In the genomic region with DNA sequence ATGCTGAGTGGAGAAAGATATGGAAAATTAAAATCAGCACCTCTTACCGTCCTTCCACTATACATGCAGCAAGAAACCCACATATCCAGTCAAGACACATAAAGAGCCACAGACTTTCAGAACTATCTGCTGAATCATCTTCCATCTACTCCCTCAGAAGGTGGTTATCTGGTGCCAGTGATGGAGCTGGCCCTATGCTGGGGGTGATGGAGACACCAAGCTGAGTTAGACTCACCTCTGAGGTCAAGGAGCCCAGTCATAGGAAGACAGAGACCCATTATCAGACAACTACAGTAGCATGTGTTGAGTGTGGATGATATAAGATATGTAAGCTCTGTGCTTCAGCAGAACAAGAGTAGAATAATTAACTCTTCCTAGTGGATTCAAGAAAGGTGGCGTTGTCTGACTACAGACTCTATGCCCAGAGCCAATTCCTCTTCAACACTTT, we compare ENCODE assay signal across 1 cellular context.
A peak's percentile ranks its signal among the peaks of the same experiment; 100 is the strongest.
TF ChIP-seq lines count a peak whose summit lies in the region.

No MANE protein-coding gene starts in this region.

TF ChIP-seq in K562, 482 proteins besides CTCF, POLR2A, EP300 and RAD21 (continued from another document and continues in another):
- TF ChIP-seq, protein P1, sequence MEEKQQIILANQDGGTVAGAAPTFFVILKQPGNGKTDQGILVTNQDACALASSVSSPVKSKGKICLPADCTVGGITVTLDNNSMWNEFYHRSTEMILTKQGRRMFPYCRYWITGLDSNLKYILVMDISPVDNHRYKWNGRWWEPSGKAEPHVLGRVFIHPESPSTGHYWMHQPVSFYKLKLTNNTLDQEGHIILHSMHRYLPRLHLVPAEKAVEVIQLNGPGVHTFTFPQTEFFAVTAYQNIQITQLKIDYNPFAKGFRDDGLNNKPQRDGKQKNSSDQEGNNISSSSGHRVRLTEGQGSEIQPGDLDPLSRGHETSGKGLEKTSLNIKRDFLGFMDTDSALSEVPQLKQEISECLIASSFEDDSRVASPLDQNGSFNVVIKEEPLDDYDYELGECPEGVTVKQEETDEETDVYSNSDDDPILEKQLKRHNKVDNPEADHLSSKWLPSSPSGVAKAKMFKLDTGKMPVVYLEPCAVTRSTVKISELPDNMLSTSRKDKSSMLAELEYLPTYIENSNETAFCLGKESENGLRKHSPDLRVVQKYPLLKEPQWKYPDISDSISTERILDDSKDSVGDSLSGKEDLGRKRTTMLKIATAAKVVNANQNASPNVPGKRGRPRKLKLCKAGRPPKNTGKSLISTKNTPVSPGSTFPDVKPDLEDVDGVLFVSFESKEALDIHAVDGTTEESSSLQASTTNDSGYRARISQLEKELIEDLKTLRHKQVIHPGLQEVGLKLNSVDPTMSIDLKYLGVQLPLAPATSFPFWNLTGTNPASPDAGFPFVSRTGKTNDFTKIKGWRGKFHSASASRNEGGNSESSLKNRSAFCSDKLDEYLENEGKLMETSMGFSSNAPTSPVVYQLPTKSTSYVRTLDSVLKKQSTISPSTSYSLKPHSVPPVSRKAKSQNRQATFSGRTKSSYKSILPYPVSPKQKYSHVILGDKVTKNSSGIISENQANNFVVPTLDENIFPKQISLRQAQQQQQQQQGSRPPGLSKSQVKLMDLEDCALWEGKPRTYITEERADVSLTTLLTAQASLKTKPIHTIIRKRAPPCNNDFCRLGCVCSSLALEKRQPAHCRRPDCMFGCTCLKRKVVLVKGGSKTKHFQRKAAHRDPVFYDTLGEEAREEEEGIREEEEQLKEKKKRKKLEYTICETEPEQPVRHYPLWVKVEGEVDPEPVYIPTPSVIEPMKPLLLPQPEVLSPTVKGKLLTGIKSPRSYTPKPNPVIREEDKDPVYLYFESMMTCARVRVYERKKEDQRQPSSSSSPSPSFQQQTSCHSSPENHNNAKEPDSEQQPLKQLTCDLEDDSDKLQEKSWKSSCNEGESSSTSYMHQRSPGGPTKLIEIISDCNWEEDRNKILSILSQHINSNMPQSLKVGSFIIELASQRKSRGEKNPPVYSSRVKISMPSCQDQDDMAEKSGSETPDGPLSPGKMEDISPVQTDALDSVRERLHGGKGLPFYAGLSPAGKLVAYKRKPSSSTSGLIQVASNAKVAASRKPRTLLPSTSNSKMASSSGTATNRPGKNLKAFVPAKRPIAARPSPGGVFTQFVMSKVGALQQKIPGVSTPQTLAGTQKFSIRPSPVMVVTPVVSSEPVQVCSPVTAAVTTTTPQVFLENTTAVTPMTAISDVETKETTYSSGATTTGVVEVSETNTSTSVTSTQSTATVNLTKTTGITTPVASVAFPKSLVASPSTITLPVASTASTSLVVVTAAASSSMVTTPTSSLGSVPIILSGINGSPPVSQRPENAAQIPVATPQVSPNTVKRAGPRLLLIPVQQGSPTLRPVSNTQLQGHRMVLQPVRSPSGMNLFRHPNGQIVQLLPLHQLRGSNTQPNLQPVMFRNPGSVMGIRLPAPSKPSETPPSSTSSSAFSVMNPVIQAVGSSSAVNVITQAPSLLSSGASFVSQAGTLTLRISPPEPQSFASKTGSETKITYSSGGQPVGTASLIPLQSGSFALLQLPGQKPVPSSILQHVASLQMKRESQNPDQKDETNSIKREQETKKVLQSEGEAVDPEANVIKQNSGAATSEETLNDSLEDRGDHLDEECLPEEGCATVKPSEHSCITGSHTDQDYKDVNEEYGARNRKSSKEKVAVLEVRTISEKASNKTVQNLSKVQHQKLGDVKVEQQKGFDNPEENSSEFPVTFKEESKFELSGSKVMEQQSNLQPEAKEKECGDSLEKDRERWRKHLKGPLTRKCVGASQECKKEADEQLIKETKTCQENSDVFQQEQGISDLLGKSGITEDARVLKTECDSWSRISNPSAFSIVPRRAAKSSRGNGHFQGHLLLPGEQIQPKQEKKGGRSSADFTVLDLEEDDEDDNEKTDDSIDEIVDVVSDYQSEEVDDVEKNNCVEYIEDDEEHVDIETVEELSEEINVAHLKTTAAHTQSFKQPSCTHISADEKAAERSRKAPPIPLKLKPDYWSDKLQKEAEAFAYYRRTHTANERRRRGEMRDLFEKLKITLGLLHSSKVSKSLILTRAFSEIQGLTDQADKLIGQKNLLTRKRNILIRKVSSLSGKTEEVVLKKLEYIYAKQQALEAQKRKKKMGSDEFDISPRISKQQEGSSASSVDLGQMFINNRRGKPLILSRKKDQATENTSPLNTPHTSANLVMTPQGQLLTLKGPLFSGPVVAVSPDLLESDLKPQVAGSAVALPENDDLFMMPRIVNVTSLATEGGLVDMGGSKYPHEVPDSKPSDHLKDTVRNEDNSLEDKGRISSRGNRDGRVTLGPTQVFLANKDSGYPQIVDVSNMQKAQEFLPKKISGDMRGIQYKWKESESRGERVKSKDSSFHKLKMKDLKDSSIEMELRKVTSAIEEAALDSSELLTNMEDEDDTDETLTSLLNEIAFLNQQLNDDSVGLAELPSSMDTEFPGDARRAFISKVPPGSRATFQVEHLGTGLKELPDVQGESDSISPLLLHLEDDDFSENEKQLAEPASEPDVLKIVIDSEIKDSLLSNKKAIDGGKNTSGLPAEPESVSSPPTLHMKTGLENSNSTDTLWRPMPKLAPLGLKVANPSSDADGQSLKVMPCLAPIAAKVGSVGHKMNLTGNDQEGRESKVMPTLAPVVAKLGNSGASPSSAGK (IDR thresholded peaks at IDR 0.05), result peak; percentile 47; the same call in 1 of the 2 replicates
- TF ChIP-seq ZNF586 (CRISPR knock-in tag; conservative IDR thresholded peaks at IDR 0.05) (no peak), NR2C1 (IDR thresholded peaks at IDR 0.05) (peak; percentile 66), NR2C1 (tag; IDR thresholded peaks at IDR 0.05) (peak; percentile 76), FOXK2 (conservative IDR thresholded peaks at IDR 0.05 in 1 of 2, IDR thresholded peaks at IDR 0.05 in 1 of 2; ENCODE audit: low read depth in 2 of 2) (peak in 1 of 2 experiments; percentile 72; a peak in 2 of 4 replicates), GATA2 (CRISPR knock-in tag; IDR thresholded peaks at IDR 0.05) (peak; percentile 98), TAF15 (IDR thresholded peaks at IDR 0.05; ENCODE audit: low read depth, low read length) (no peak), ARNT (IDR thresholded peaks at IDR 0.05) (peak; percentile 95 to 97; a peak in 3 of 4 replicates), ZSCAN29 (IDR thresholded peaks at IDR 0.05) (peak; percentile 24; the same call in 1 of the 2 replicates), TRIM28 (IDR thresholded peaks at IDR 0.05) (peak; percentile 82), HDAC1 (IDR thresholded peaks at IDR 0.05) (peak; percentile 94 to 97; a peak in 3 of 4 replicates), CSDE1 (IDR thresholded peaks at IDR 0.05) (no peak), CBFA2T3 (IDR thresholded peaks at IDR 0.05) (peak; percentile 100)
- TF ChIP-seq, protein P2, sequence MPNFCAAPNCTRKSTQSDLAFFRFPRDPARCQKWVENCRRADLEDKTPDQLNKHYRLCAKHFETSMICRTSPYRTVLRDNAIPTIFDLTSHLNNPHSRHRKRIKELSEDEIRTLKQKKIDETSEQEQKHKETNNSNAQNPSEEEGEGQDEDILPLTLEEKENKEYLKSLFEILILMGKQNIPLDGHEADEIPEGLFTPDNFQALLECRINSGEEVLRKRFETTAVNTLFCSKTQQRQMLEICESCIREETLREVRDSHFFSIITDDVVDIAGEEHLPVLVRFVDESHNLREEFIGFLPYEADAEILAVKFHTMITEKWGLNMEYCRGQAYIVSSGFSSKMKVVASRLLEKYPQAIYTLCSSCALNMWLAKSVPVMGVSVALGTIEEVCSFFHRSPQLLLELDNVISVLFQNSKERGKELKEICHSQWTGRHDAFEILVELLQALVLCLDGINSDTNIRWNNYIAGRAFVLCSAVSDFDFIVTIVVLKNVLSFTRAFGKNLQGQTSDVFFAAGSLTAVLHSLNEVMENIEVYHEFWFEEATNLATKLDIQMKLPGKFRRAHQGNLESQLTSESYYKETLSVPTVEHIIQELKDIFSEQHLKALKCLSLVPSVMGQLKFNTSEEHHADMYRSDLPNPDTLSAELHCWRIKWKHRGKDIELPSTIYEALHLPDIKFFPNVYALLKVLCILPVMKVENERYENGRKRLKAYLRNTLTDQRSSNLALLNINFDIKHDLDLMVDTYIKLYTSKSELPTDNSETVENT (CRISPR knock-in tag; IDR thresholded peaks at IDR 0.05), result 0 out of 2 replicates have a peak, but pooled peaks have one; percentile 15
- TF ChIP-seq, protein P3, sequence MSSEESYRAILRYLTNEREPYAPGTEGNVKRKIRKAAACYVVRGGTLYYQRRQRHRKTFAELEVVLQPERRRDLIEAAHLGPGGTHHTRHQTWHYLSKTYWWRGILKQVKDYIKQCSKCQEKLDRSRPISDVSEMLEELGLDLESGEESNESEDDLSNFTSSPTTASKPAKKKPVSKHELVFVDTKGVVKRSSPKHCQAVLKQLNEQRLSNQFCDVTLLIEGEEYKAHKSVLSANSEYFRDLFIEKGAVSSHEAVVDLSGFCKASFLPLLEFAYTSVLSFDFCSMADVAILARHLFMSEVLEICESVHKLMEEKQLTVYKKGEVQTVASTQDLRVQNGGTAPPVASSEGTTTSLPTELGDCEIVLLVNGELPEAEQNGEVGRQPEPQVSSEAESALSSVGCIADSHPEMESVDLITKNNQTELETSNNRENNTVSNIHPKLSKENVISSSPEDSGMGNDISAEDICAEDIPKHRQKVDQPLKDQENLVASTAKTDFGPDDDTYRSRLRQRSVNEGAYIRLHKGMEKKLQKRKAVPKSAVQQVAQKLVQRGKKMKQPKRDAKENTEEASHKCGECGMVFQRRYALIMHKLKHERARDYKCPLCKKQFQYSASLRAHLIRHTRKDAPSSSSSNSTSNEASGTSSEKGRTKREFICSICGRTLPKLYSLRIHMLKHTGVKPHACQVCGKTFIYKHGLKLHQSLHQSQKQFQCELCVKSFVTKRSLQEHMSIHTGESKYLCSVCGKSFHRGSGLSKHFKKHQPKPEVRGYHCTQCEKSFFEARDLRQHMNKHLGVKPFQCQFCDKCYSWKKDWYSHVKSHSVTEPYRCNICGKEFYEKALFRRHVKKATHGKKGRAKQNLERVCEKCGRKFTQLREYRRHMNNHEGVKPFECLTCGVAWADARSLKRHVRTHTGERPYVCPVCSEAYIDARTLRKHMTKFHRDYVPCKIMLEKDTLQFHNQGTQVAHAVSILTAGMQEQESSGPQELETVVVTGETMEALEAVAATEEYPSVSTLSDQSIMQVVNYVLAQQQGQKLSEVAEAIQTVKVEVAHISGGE (CRISPR knock-in tag; IDR thresholded peaks at IDR 0.05), result peak in 1 of 3 experiments; percentile 69; a peak in 1 of 6 replicates
- TF ChIP-seq, protein P4, sequence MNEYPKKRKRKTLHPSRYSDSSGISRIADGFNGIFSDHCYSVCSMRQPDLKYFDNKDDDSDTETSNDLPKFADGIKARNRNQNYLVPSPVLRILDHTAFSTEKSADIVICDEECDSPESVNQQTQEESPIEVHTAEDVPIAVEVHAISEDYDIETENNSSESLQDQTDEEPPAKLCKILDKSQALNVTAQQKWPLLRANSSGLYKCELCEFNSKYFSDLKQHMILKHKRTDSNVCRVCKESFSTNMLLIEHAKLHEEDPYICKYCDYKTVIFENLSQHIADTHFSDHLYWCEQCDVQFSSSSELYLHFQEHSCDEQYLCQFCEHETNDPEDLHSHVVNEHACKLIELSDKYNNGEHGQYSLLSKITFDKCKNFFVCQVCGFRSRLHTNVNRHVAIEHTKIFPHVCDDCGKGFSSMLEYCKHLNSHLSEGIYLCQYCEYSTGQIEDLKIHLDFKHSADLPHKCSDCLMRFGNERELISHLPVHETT (CRISPR knock-in tag; conservative IDR thresholded peaks at IDR 0.05 in 1 of 2, IDR thresholded peaks at IDR 0.05 in 1 of 2), result peak in 1 of 2 experiments; percentile 76; a peak in 1 of 4 replicates
- TF ChIP-seq, protein P5, sequence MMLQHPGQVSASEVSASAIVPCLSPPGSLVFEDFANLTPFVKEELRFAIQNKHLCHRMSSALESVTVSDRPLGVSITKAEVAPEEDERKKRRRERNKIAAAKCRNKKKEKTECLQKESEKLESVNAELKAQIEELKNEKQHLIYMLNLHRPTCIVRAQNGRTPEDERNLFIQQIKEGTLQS (IDR thresholded peaks at IDR 0.05), result peak; percentile 85
- TF ChIP-seq, protein P5 (CRISPR knock-in tag; conservative IDR thresholded peaks at IDR 0.05), result peak; percentile 39; the same call in 1 of the 2 replicates
- TF ChIP-seq, protein P6, sequence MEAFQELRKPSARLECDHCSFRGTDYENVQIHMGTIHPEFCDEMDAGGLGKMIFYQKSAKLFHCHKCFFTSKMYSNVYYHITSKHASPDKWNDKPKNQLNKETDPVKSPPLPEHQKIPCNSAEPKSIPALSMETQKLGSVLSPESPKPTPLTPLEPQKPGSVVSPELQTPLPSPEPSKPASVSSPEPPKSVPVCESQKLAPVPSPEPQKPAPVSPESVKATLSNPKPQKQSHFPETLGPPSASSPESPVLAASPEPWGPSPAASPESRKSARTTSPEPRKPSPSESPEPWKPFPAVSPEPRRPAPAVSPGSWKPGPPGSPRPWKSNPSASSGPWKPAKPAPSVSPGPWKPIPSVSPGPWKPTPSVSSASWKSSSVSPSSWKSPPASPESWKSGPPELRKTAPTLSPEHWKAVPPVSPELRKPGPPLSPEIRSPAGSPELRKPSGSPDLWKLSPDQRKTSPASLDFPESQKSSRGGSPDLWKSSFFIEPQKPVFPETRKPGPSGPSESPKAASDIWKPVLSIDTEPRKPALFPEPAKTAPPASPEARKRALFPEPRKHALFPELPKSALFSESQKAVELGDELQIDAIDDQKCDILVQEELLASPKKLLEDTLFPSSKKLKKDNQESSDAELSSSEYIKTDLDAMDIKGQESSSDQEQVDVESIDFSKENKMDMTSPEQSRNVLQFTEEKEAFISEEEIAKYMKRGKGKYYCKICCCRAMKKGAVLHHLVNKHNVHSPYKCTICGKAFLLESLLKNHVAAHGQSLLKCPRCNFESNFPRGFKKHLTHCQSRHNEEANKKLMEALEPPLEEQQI (IDR thresholded peaks at IDR 0.05), result peak; percentile 98
- TF ChIP-seq, protein P7, sequence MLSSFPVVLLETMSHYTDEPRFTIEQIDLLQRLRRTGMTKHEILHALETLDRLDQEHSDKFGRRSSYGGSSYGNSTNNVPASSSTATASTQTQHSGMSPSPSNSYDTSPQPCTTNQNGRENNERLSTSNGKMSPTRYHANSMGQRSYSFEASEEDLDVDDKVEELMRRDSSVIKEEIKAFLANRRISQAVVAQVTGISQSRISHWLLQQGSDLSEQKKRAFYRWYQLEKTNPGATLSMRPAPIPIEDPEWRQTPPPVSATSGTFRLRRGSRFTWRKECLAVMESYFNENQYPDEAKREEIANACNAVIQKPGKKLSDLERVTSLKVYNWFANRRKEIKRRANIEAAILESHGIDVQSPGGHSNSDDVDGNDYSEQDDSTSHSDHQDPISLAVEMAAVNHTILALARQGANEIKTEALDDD (IDR thresholded peaks at IDR 0.05), result peak; percentile 67
- TF ChIP-seq, protein P8, sequence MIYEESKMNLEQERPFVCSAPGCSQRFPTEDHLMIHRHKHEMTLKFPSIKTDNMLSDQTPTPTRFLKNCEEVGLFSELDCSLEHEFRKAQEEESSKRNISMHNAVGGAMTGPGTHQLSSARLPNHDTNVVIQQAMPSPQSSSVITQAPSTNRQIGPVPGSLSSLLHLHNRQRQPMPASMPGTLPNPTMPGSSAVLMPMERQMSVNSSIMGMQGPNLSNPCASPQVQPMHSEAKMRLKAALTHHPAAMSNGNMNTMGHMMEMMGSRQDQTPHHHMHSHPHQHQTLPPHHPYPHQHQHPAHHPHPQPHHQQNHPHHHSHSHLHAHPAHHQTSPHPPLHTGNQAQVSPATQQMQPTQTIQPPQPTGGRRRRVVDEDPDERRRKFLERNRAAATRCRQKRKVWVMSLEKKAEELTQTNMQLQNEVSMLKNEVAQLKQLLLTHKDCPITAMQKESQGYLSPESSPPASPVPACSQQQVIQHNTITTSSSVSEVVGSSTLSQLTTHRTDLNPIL (CRISPR knock-in tag; IDR thresholded peaks at IDR 0.05), result no peak
